In the genomic region with DNA sequence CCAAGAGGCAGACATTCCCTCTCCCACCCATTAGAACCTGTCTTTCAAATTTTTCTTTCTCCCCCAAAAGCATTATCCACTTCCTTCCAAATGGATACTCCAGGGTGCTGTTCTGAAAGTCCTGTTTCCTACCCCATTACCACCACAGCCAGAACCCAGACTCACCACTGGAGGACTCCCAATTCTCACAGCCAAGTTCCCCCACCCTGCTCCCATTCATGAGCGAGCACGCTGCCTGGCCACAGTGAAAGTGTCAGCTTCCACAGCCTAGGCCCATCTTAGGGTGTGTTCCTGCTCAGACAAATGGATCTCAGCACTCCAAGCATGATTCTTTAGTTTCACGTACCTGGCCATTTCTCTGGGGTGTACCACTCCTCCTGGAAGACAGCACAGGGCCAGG, we compare ENCODE assay signal across 24 cellular contexts. TPM values are rescaled to one million over a fixed set of nuclear protein-coding genes. Genes with fewer than 3 reads are reported as not detected.
DNase-seq lines count a peak whose midpoint lies in the region; ATAC-seq lines count a peak whose summit lies in the region.
"Had no signal": no experiment of that assay in that cellular context is flagged by ENCODE, and none has a peak within 500 bp of the region (broad histone marks: within the 10 kb centered on the region; RNA-seq: fewer than 3 reads in every experiment).

No MANE protein-coding gene starts in this region.

- no peak for ATAC-seq in stimulated activated effector memory CD8-positive, alpha-beta T cell treated with anti-CD3 and anti-CD28 coated beads, Interleukin-12 subunit alpha, Interleukin-12 subunit beta, amount 100 ng/mL, for 72 hours
- ATAC-seq in activated CD4-positive, alpha-beta T cell treated with anti-CD3 and anti-CD28 coated beads for 36 hours: no peak
- ATAC-seq: CD8-positive, alpha-beta T cell had no signal

- H3K4me1 Mint-ChIP-seq in activated CD4-positive, alpha-beta T cell treated with anti-CD3 and anti-CD28 coated beads, Interleukin-2, amount 10 ng/mL, durations not matched to agents 24 days and 14 days: peaks cover 12% of the 10 kb centered on the region
- H3K4me1 Mint-ChIP-seq in activated T-helper 2 cell treated with anti-CD3 and anti-CD28 coated beads, Interferon-gamma antibody, Interleukin-2, Interleukin-4, amounts not matched to agents 10 μg/mL and 5 μg/mL and 100 μg/mL, durations not matched to agents 14 hours and 24 hours and 36 hours (ENCODE audit: low read depth): peaks cover 13% of the 10 kb centered on the region
- peaks cover 20% of the 10 kb centered on the region for H3K4me1 Mint-ChIP-seq in stimulated activated effector memory CD8-positive, alpha-beta T cell treated with anti-CD3 and anti-CD28 coated beads, Interleukin-12 subunit alpha, Interleukin-12 subunit beta, amount 100 ng/mL, for 72 hours
- H3K4me1 Mint-ChIP-seq in activated CD4-positive, alpha-beta T cell treated with anti-CD3 and anti-CD28 coated beads for 36 hours: peaks cover 17% of the 10 kb centered on the region

- POLR2A ChIA-PET in HEK293T (lab: Yijun Ruan, JAX): no interaction called here
- POLR2A ChIA-PET in activated CD4-positive, alpha-beta T cell treated with anti-CD3 and anti-CD28 coated beads for 36 hours (lab: Charles Lee): no interaction called here

- intact Hi-C loops in activated CD4-positive, alpha-beta T cell treated with anti-CD3 and anti-CD28 coated beads, Interleukin-2, amount 10 ng/mL, durations not matched to agents 24 days and 14 days (cut with micrococcal nuclease): no loop called here
- intact Hi-C loops in activated T-helper 2 cell treated with anti-CD3 and anti-CD28 coated beads, Interferon-gamma antibody, Interleukin-2, Interleukin-4, amounts not matched to agents 10 μg/mL and 5 μg/mL and 100 μg/mL, durations not matched to agents 14 hours and 24 hours and 36 hours (cut with micrococcal nuclease): no loop called here
- intact Hi-C loops in activated CD4-positive, alpha-beta T cell treated with anti-CD3 and anti-CD28 coated beads for 36 hours (cut with DNase I, micrococcal nuclease): no loop called here

- no peaks in the 10 kb centered on the region for H3K9me3 Mint-ChIP-seq in activated CD4-positive, alpha-beta T cell treated with anti-CD3 and anti-CD28 coated beads, Interleukin-2, amount 10 ng/mL, durations not matched to agents 24 days and 14 days
- no peaks in the 10 kb centered on the region for H3K9me3 Mint-ChIP-seq in activated T-helper 2 cell treated with anti-CD3 and anti-CD28 coated beads, Interferon-gamma antibody, Interleukin-2, Interleukin-4, amounts not matched to agents 10 μg/mL and 5 μg/mL and 100 μg/mL, durations not matched to agents 14 hours and 24 hours and 36 hours
- no peaks in the 10 kb centered on the region for H3K9me3 Mint-ChIP-seq in stimulated activated effector memory CD8-positive, alpha-beta T cell treated with anti-CD3 and anti-CD28 coated beads, Interleukin-12 subunit alpha, Interleukin-12 subunit beta, amount 100 ng/mL, for 72 hours
- no peaks in the 10 kb centered on the region for H3K9me3 Mint-ChIP-seq in activated CD4-positive, alpha-beta T cell treated with anti-CD3 and anti-CD28 coated beads for 36 hours (ENCODE audit: low read depth)
- H3K9me3 Mint-ChIP-seq: CD8-positive, alpha-beta T cell had no signal

- CTCF ChIA-PET in HEK293T (lab: Yijun Ruan, JAX): no interaction called here
- CTCF ChIA-PET in activated CD4-positive, alpha-beta T cell treated with anti-CD3 and anti-CD28 coated beads for 36 hours (lab: Charles Lee): interaction anchor here (0.9 to 3.3 kb wide), 5 partner anchors 9 to 14 kb away, joined by 3 to 23 read pairs (median 7); no protein-coding TSS in a partner anchor

- no peaks in the 10 kb centered on the region for H3K36me3 Mint-ChIP-seq in activated CD4-positive, alpha-beta T cell treated with anti-CD3 and anti-CD28 coated beads, Interleukin-2, amount 10 ng/mL, durations not matched to agents 24 days and 14 days (ENCODE audit: low read depth)
- H3K36me3 Mint-ChIP-seq in activated T-helper 2 cell treated with anti-CD3 and anti-CD28 coated beads, Interferon-gamma antibody, Interleukin-2, Interleukin-4, amounts not matched to agents 10 μg/mL and 5 μg/mL and 100 μg/mL, durations not matched to agents 14 hours and 24 hours and 36 hours (ENCODE audit: low read depth): peaks cover 2% of the 10 kb centered on the region
- no peaks in the 10 kb centered on the region for H3K36me3 Mint-ChIP-seq in stimulated activated effector memory CD8-positive, alpha-beta T cell treated with anti-CD3 and anti-CD28 coated beads, Interleukin-12 subunit alpha, Interleukin-12 subunit beta, amount 100 ng/mL, for 72 hours
- H3K36me3 Mint-ChIP-seq in activated CD4-positive, alpha-beta T cell treated with anti-CD3 and anti-CD28 coated beads for 36 hours (ENCODE audit: low read depth): peaks cover 3% of the 10 kb centered on the region
- H3K36me3 Mint-ChIP-seq: CD8-positive, alpha-beta T cell had no signal

- H3K27ac Mint-ChIP-seq in activated CD4-positive, alpha-beta T cell treated with anti-CD3 and anti-CD28 coated beads, Interleukin-2, amount 10 ng/mL, durations not matched to agents 24 days and 14 days: no peak overlapping the region
- no peak overlapping the region for H3K27ac Mint-ChIP-seq in activated T-helper 2 cell treated with anti-CD3 and anti-CD28 coated beads, Interferon-gamma antibody, Interleukin-2, Interleukin-4, amounts not matched to agents 10 μg/mL and 5 μg/mL and 100 μg/mL, durations not matched to agents 14 hours and 24 hours and 36 hours
- peak overlapping the region; percentile 38 for H3K27ac Mint-ChIP-seq in stimulated activated effector memory CD8-positive, alpha-beta T cell treated with anti-CD3 and anti-CD28 coated beads, Interleukin-12 subunit alpha, Interleukin-12 subunit beta, amount 100 ng/mL, for 72 hours
- no peak overlapping the region for H3K27ac Mint-ChIP-seq in activated CD4-positive, alpha-beta T cell treated with anti-CD3 and anti-CD28 coated beads for 36 hours
- H3K27ac Mint-ChIP-seq: CD8-positive, alpha-beta T cell had no signal

- H3K4me3 Mint-ChIP-seq in activated CD4-positive, alpha-beta T cell treated with anti-CD3 and anti-CD28 coated beads, Interleukin-2, amount 10 ng/mL, durations not matched to agents 24 days and 14 days: no peak overlapping the region
- H3K4me3 Mint-ChIP-seq in activated T-helper 2 cell treated with anti-CD3 and anti-CD28 coated beads, Interferon-gamma antibody, Interleukin-2, Interleukin-4, amounts not matched to agents 10 μg/mL and 5 μg/mL and 100 μg/mL, durations not matched to agents 14 hours and 24 hours and 36 hours (ENCODE audit: low read depth): no peak overlapping the region
- H3K4me3 Mint-ChIP-seq in stimulated activated effector memory CD8-positive, alpha-beta T cell treated with anti-CD3 and anti-CD28 coated beads, Interleukin-12 subunit alpha, Interleukin-12 subunit beta, amount 100 ng/mL, for 72 hours: no peak overlapping the region
- no peak overlapping the region for H3K4me3 Mint-ChIP-seq in activated CD4-positive, alpha-beta T cell treated with anti-CD3 and anti-CD28 coated beads for 36 hours
- H3K4me3 Mint-ChIP-seq: CD8-positive, alpha-beta T cell had no signal

- peaks cover 41% of the 10 kb centered on the region for H3K27me3 Mint-ChIP-seq in activated CD4-positive, alpha-beta T cell treated with anti-CD3 and anti-CD28 coated beads, Interleukin-2, amount 10 ng/mL, durations not matched to agents 24 days and 14 days
- peaks cover 30% of the 10 kb centered on the region for H3K27me3 Mint-ChIP-seq in activated T-helper 2 cell treated with anti-CD3 and anti-CD28 coated beads, Interferon-gamma antibody, Interleukin-2, Interleukin-4, amounts not matched to agents 10 μg/mL and 5 μg/mL and 100 μg/mL, durations not matched to agents 14 hours and 24 hours and 36 hours (ENCODE audit: low read depth)
- no peaks in the 10 kb centered on the region for H3K27me3 Mint-ChIP-seq in activated CD4-positive, alpha-beta T cell treated with anti-CD3 and anti-CD28 coated beads for 36 hours

- peak; percentile 45 for DNase-seq in activated CD4-positive, alpha-beta T cell treated with anti-CD3 and anti-CD28 coated beads, Interleukin-2, amount 10 ng/mL, durations not matched to agents 24 days and 14 days
- no peak for DNase-seq in activated CD4-positive, alpha-beta T cell treated with anti-CD3 and anti-CD28 coated beads for 4 hours
- DNase-seq in activated T-helper 2 cell treated with anti-CD3 and anti-CD28 coated beads, Interferon-gamma antibody, Interleukin-2, Interleukin-4, amounts not matched to agents 10 μg/mL and 5 μg/mL and 100 μg/mL, durations not matched to agents 14 hours and 24 hours and 36 hours (ENCODE audit: low spot score): peak; percentile 6
- peak; percentile 22 for DNase-seq in islet precursor cell
- DNase-seq in stimulated activated effector memory CD8-positive, alpha-beta T cell treated with anti-CD3 and anti-CD28 coated beads, Interleukin-12 subunit alpha, Interleukin-12 subunit beta, amount 100 ng/mL, for 72 hours (ENCODE audit: low spot score in 2 of 2): peak in 1 of 2 donors; percentile 36
- no peak for DNase-seq in HEK293T (ENCODE audit: extremely low spot score)
- no peak for DNase-seq in NCI-H82 (lab: John Stamatoyannopoulos, UW)
- no peak for DNase-seq in activated CD4-positive, alpha-beta T cell treated with anti-CD3 and anti-CD28 coated beads for 36 hours
- DNase-seq: ACHN, AML-193, C1 segment of cervical spinal cord, GM23248, HCEC 1CT, KG1, NCI-H1092, NCI-H1436, NCI-H1930, NCI-H2227 treated with DMSO at 0.1 percent for 48 hours, NCI-H510A treated with DMSO at 0.1 percent for 48 hours, NCI-H774 had no signal

RNA-seq across cellular contexts. Expression of gene ANKRD53, which starts 3.8 kb away (rescaled TPM):
- not detected in 2 replicates for total RNA-seq in activated CD4-positive, alpha-beta T cell treated with anti-CD3 and anti-CD28 coated beads, Interleukin-2, amount 10 ng/mL, durations not matched to agents 24 days and 14 days
- not detected in 2 replicates for total RNA-seq in activated T-helper 2 cell treated with anti-CD3 and anti-CD28 coated beads, Interferon-gamma antibody, Interleukin-2, Interleukin-4, amounts not matched to agents 10 μg/mL and 5 μg/mL and 100 μg/mL, durations not matched to agents 14 hours and 24 hours and 36 hours
- total RNA-seq in activated CD4-positive, alpha-beta T cell treated with anti-CD3 and anti-CD28 coated beads for 36 hours: under 1 TPM in 1 of 2 experiments, not detected in 1; 0.14 TPM
- total RNA-seq: GM23248, OCI-LY7, SK-MEL-5 had no signal

RNA-seq across cellular contexts. Expression of gene TEX261, which starts 20.1 kb away (rescaled TPM):
- total RNA-seq in activated CD4-positive, alpha-beta T cell treated with anti-CD3 and anti-CD28 coated beads, Interleukin-2, amount 10 ng/mL, durations not matched to agents 24 days and 14 days: 81.7 and 88.8 TPM in 2 replicates
- total RNA-seq in activated T-helper 2 cell treated with anti-CD3 and anti-CD28 coated beads, Interferon-gamma antibody, Interleukin-2, Interleukin-4, amounts not matched to agents 10 μg/mL and 5 μg/mL and 100 μg/mL, durations not matched to agents 14 hours and 24 hours and 36 hours: 67.9 and 68.8 TPM in 2 replicates
- 10 to 100 TPM; 39.1 to 48.5 TPM for total RNA-seq in activated CD4-positive, alpha-beta T cell treated with anti-CD3 and anti-CD28 coated beads for 36 hours

RNA-seq across cellular contexts. Expression of gene ATP6V1B1, which starts 38.9 kb away (rescaled TPM):
- total RNA-seq in activated CD4-positive, alpha-beta T cell treated with anti-CD3 and anti-CD28 coated beads, Interleukin-2, amount 10 ng/mL, durations not matched to agents 24 days and 14 days: not detected in 2 replicates
- total RNA-seq in activated T-helper 2 cell treated with anti-CD3 and anti-CD28 coated beads, Interferon-gamma antibody, Interleukin-2, Interleukin-4, amounts not matched to agents 10 μg/mL and 5 μg/mL and 100 μg/mL, durations not matched to agents 14 hours and 24 hours and 36 hours: not detected in 2 replicates
- not detected for total RNA-seq in activated CD4-positive, alpha-beta T cell treated with anti-CD3 and anti-CD28 coated beads for 36 hours
- total RNA-seq: CD8-positive, alpha-beta T cell; GM23248; HT1080; OCI-LY7 had no signal

Comparison
In these comparisons a context has a peak if more than half of its experiments do, and no peak if none do; other contexts are left out.
1. DNase-seq: peak in activated CD4-positive, alpha-beta T cell treated with anti-CD3 and anti-CD28 coated beads, Interleukin-2, amount 10 ng/mL, durations not matched to agents 24 days and 14 days (single experiment), activated T-helper 2 cell treated with anti-CD3 and anti-CD28 coated beads, Interferon-gamma antibody, Interleukin-2, Interleukin-4, amounts not matched to agents 10 μg/mL and 5 μg/mL and 100 μg/mL, durations not matched to agents 14 hours and 24 hours and 36 hours (single experiment) and islet precursor cell (single experiment); none in activated CD4-positive, alpha-beta T cell treated with anti-CD3 and anti-CD28 coated beads for 4 hours (0 of 2), HEK293T (single experiment), NCI-H82 (single experiment) and activated CD4-positive, alpha-beta T cell treated with anti-CD3 and anti-CD28 coated beads for 36 hours (single experiment).